ENCODE assay signal across 22 cellular contexts in genomic region chr17:73029021-73029420, GRCh38.
DNase-seq lines count a peak whose midpoint lies in the region; ATAC-seq and TF ChIP-seq lines count a peak whose summit lies in the region.
"Had no signal": no experiment of that assay in that cellular context is flagged by ENCODE, and none has a peak within 500 bp of the region (broad histone marks: within the 10 kb centered on the region; RNA-seq: fewer than 3 reads in every experiment).

No MANE protein-coding gene starts in this region.

- no peak overlapping the region for H3K4me3 Mint-ChIP-seq in osteocyte (ENCODE audit: unreplicated experiment)
- no peak overlapping the region for H3K4me3 Mint-ChIP-seq in stimulated activated memory B cell treated with anti-CD40 and anti-IgM and Interleukin-4, amounts not matched to agents 10 μg/mL and 1 μg/mL and 100 μg/mL, for 72 hours
- H3K4me3 Mint-ChIP-seq: CD4-positive, alpha-beta memory T cell; GM23338; H9 had no signal

- CTCF ChIA-PET in IMR-90 (lab: Yijun Ruan, JAX): no interaction called here

- no peak overlapping the region for H2BK20ac ChIP-seq in IMR-90 (ENCODE audit: low read depth, low read length)

- H3K4me3 ChIP-seq in IMR-90 (ENCODE audit: insufficient read depth, low read depth, low read length) (no peak overlapping the region), body of pancreas (no peak overlapping the region)
- H3K4me3 ChIP-seq: A549, GM23338 had no signal

- H3K9me3 ChIP-seq in IMR-90 (ENCODE audit: control insufficient read depth, insufficient read depth, low read length) (no peaks in the 10 kb centered on the region), body of pancreas (no peaks in the 10 kb centered on the region)
- H3K9me3 ChIP-seq: A549, BE2C had no signal

- TF ChIP-seq RAD21 in IMR-90 (IDR thresholded peaks at IDR 0.05; ENCODE audit: low read length): no peak

- H2BK120ac ChIP-seq in IMR-90 (ENCODE audit: low read depth, low read length): no peak overlapping the region

- H3K27me3 ChIP-seq in IMR-90 (ENCODE audit: control insufficient read depth, insufficient read depth, low read length) (no peaks in the 10 kb centered on the region), body of pancreas (no peaks in the 10 kb centered on the region)
- H3K27me3 ChIP-seq: BE2C had no signal

- no peak overlapping the region for H3K9ac ChIP-seq in IMR-90 (ENCODE audit: low read depth, low read length)

- in situ Hi-C loops in IMR-90 (cut with MboI; ENCODE audit: low sequenced_read_pairs): no loop called here

- peaks cover 3% of the 10 kb centered on the region; the same call in 1 of the 2 replicates for H4K20me1 ChIP-seq in IMR-90 (ENCODE audit: insufficient read depth, low read length)

- intact Hi-C loops in IMR-90 (cut with micrococcal nuclease): no loop called here
- intact Hi-C loops in body of pancreas (cut with DNase I): no loop called here
- intact Hi-C loops in posterior cingulate gyrus (cut with DNase I): no loop called here

- no TSS peak for BruUV-seq in IMR-90 (replicated peaks; lab: Mats Ljungman, UMichigan)

- no peak overlapping the region for H2AK9ac ChIP-seq in IMR-90 (replicated peaks; ENCODE audit: low read depth, low read length, poor library complexity)

- H2AFZ ChIP-seq in IMR-90 (replicated peaks; ENCODE audit: low read length, poor library complexity): no peak overlapping the region
- H2AFZ ChIP-seq: GM23338 had no signal

- dilution Hi-C loops in IMR-90 (cut with HindIII; ENCODE audit: low sequenced_read_pairs, unreplicated experiment): no loop called here

- no peak overlapping the region; the same call in 1 of the 2 replicates for H4K91ac ChIP-seq in IMR-90 (ENCODE audit: insufficient read depth, low read depth, low read length)

- no peak overlapping the region for H3K4ac ChIP-seq in IMR-90 (ENCODE audit: low read depth, low read length)

- WGBS in IMR-90 (ENCODE audit: extremely low coverage in 2 of 2, insufficient read length in 1 of 2), 2 experiments: no CpG with 5 or more reads among the region's 6 CpGs
- 25 to 38% methylated on average over 6 of the region's 6 CpGs for WGBS in body of pancreas, 2 donors

- DNase-seq in IMR-90 (no peak), body of pancreas (peak; percentile 55 to 83 (median 74)), osteocyte (ENCODE audit: extremely low spot score, unreplicated experiment) (no peak), posterior cingulate gyrus (no peak)
- DNase-seq: 8988T; ACHN; AML-193; BE2C; C1 segment of cervical spinal cord; Calu3; CD4-positive, alpha-beta memory T cell; COR-L47; DMS53; DMS79 treated with DMSO at 0.1 percent for 48 hours; GF-D8; H9 had no signal

- H4K8ac ChIP-seq in IMR-90 (ENCODE audit: low read depth in 2 of 2, low read length in 2 of 2): no peak overlapping the region

- TF ChIP-seq CTCF in IMR-90 (conservative IDR thresholded peaks at IDR 0.05; ENCODE audit: low read depth, low read length) (no peak), body of pancreas (IDR thresholded peaks at IDR 0.05) (no peak), osteocyte (IDR thresholded peaks at IDR 0.05) (no peak)

- H2AK5ac ChIP-seq in IMR-90 (ENCODE audit: low read depth, low read length): peak overlapping the region; percentile 68; the same call in 1 of the 2 replicates

- H3K4me1 ChIP-seq in IMR-90 (ENCODE audit: control insufficient read depth, insufficient read depth, low read length) (peaks cover 11% of the 10 kb centered on the region), body of pancreas (peaks cover 53% of the 10 kb centered on the region)

- no peaks in the 10 kb centered on the region for H3K9me3 Mint-ChIP-seq in osteocyte (ENCODE audit: unreplicated experiment)
- peaks cover 3% of the 10 kb centered on the region for H3K9me3 Mint-ChIP-seq in stimulated activated memory B cell treated with anti-CD40 and anti-IgM and Interleukin-4, amounts not matched to agents 10 μg/mL and 1 μg/mL and 100 μg/mL, for 72 hours
- H3K9me3 Mint-ChIP-seq: GM23338, H9 had no signal

- no peak overlapping the region for H3K14ac ChIP-seq in IMR-90 (replicated peaks; ENCODE audit: low read depth, low read length)

- no peak overlapping the region for H3K56ac ChIP-seq in IMR-90 (ENCODE audit: extremely low read depth, insufficient read depth, low read length)

- H3K36me3 ChIP-seq in IMR-90 (ENCODE audit: control insufficient read depth, insufficient read depth, low read length) (0 out of 2 replicates have a peak, but pooled peaks cover 4% of the 10 kb centered on the region), body of pancreas (replicated peaks in 1 of 2; ENCODE audit: insufficient read depth in 1 of 2, low read depth in 2 of 2) (no peaks in the 10 kb centered on the region)
- H3K36me3 ChIP-seq: BE2C had no signal

- H4K5ac ChIP-seq in IMR-90 (ENCODE audit: low read depth, low read length): no peak overlapping the region; the same call in 1 of the 2 replicates

- no peak overlapping the region for H2BK15ac ChIP-seq in IMR-90 (ENCODE audit: low read depth, low read length)

- H3K36me3 Mint-ChIP-seq in osteocyte (ENCODE audit: unreplicated experiment): peaks cover 14% of the 10 kb centered on the region
- peaks cover 83% of the 10 kb centered on the region for H3K36me3 Mint-ChIP-seq in stimulated activated memory B cell treated with anti-CD40 and anti-IgM and Interleukin-4, amounts not matched to agents 10 μg/mL and 1 μg/mL and 100 μg/mL, for 72 hours

- peaks cover 50% of the 10 kb centered on the region for H3K4me1 Mint-ChIP-seq in osteocyte (ENCODE audit: unreplicated experiment)
- H3K4me1 Mint-ChIP-seq in stimulated activated memory B cell treated with anti-CD40 and anti-IgM and Interleukin-4, amounts not matched to agents 10 μg/mL and 1 μg/mL and 100 μg/mL, for 72 hours: peaks cover 17% of the 10 kb centered on the region
- H3K4me1 Mint-ChIP-seq: CD4-positive, alpha-beta memory T cell had no signal

- H3K27ac ChIP-seq in IMR-90 (ENCODE audit: insufficient read depth, low read length) (no peak overlapping the region), body of pancreas (peak overlapping the region; percentile 59 to 80 (median 68))
- H3K27ac ChIP-seq: A549 had no signal

- H3K27ac Mint-ChIP-seq in osteocyte (ENCODE audit: unreplicated experiment): peak overlapping the region; percentile 94
- H3K27ac Mint-ChIP-seq in stimulated activated memory B cell treated with anti-CD40 and anti-IgM and Interleukin-4, amounts not matched to agents 10 μg/mL and 1 μg/mL and 100 μg/mL, for 72 hours: peak overlapping the region; percentile 66
- H3K27ac Mint-ChIP-seq: CD4-positive, alpha-beta memory T cell; GM23338 had no signal

- no peak overlapping the region for H2BK5ac ChIP-seq in IMR-90 (ENCODE audit: low read depth, low read length, poor library complexity, severe bottlenecking)

- ATAC-seq in IMR-90 (ENCODE audit: low read depth) (no peak), body of pancreas (peak; percentile 75), GM18502 (IDR thresholded peaks at IDR 0.05; ENCODE audit: poor library complexity, unreplicated experiment) (no peak), HG02884 (IDR thresholded peaks at IDR 0.05; ENCODE audit: unreplicated experiment) (no peak)
- no peak for ATAC-seq in stimulated activated memory B cell treated with anti-CD40 and anti-IgM and Interleukin-4, amounts not matched to agents 10 μg/mL and 1 μg/mL and 100 μg/mL, for 72 hours
- ATAC-seq: A549, GM23338, HCT116 had no signal

- H3K27me3 Mint-ChIP-seq in osteocyte (ENCODE audit: unreplicated experiment): no peaks in the 10 kb centered on the region
- no peaks in the 10 kb centered on the region for H3K27me3 Mint-ChIP-seq in stimulated activated memory B cell treated with anti-CD40 and anti-IgM and Interleukin-4, amounts not matched to agents 10 μg/mL and 1 μg/mL and 100 μg/mL, for 72 hours
- H3K27me3 Mint-ChIP-seq: CD4-positive, alpha-beta memory T cell had no signal

- peaks cover 13% of the 10 kb centered on the region for H3K9me1 ChIP-seq in IMR-90 (ENCODE audit: insufficient read depth, low read length)

- no peak overlapping the region for H3K23ac ChIP-seq in IMR-90 (ENCODE audit: low read depth, low read length)

- POLR2A ChIA-PET in IMR-90 (lab: Charles Lee; ENCODE audit: unreplicated experiment): no interaction called here

- H3K79me1 ChIP-seq in IMR-90 (ENCODE audit: low read depth in 1 of 2, low read length in 2 of 2): peaks cover 0 to 13% of the 10 kb centered on the region in 2 experiments; a peak in 2 of 4 replicates

- H3K4me2 ChIP-seq in IMR-90 (ENCODE audit: low read depth, low read length): no peak overlapping the region
- H3K4me2 ChIP-seq: A549, GM23338 had no signal

- no peak overlapping the region for H3K18ac ChIP-seq in IMR-90 (ENCODE audit: low read depth, low read length)

- TF ChIP-seq POLR2A in IMR-90 (IDR thresholded peaks at IDR 0.05; ENCODE audit: low read depth, low read length): no peak
- peak in 1 of 3 donors; percentile 26 for TF ChIP-seq POLR2A in body of pancreas (IDR thresholded peaks at IDR 0.05)

TF ChIP-seq in IMR-90, 13 proteins besides CTCF, POLR2A, EP300 and RAD21:
- TF ChIP-seq RFX5 (IDR thresholded peaks at IDR 0.05; ENCODE audit: low read depth, low read length) (no peak), NFE2L2 (IDR thresholded peaks at IDR 0.05; ENCODE audit: low read depth, low read length) (no peak), CEBPB (IDR thresholded peaks at IDR 0.05; ENCODE audit: low read depth, low read length) (no peak), CHD1 (IDR thresholded peaks at IDR 0.05; ENCODE audit: low read depth, low read length) (no peak), BHLHE40 (IDR thresholded peaks at IDR 0.05; ENCODE audit: low read depth, low read length) (no peak), SMC3 (IDR thresholded peaks at IDR 0.05; ENCODE audit: low read depth, low read length) (no peak), MXI1 (IDR thresholded peaks at IDR 0.05; ENCODE audit: borderline replicate concordance, low read depth, low read length) (no peak), MAFK (IDR thresholded peaks at IDR 0.05; ENCODE audit: low read depth, low read length) (no peak)

Comparison
In these comparisons a context has a peak if more than half of its experiments do, and no peak if none do; other contexts are left out.
1. DNase-seq: peak in body of pancreas (4 of 4); none in IMR-90 (single experiment), osteocyte (single experiment) and posterior cingulate gyrus (0 of 10).